8 cellular contexts compared by ENCODE assay signal in genomic region chr4:102734591-102735385, GRCh38.
DNase-seq lines count a peak whose midpoint lies in the region; ATAC-seq and TF ChIP-seq lines count a peak whose summit lies in the region.

No MANE protein-coding gene starts in this region.

- POLR2A ChIA-PET in HEK293T (lab: Yijun Ruan, JAX), result interaction anchor here (1.0 to 2.6 kb wide), 2 partner anchors 26 to 134 kb away, joined by 3 to 11 read pairs; partner anchors contain the start of genes CISD2 and MANBA

- ATAC-seq in HG02571 (IDR thresholded peaks at IDR 0.05; ENCODE audit: unreplicated experiment), result peak; percentile 100

- DNase-seq in SKM-1 treated with dmso at 0.1 percent for 144 hours (lab: John Stamatoyannopoulos, UW; ENCODE audit: unreplicated experiment) (peak; percentile 81), SKM-1 (lab: John Stamatoyannopoulos, UW; ENCODE audit: unreplicated experiment) (no peak), MV-4-11 (lab: John Stamatoyannopoulos, UW) (peak; percentile 95), glomerular visceral epithelial cell (ENCODE audit: extremely low spot score) (peak; percentile 16), HEK293T (ENCODE audit: extremely low spot score) (no peak), HPDE6-E6E7 (ENCODE audit: extremely low spot score) (no peak)
- no peak for DNase-seq in stimulated activated CD4-positive, alpha-beta T cell treated with anti-CD3 and anti-CD28 coated beads, Interleukin-4, amount 100 ng/mL, for 24 hours

- CTCF ChIA-PET in HEK293T (lab: Yijun Ruan, JAX), result interaction anchor here (0.6 kb wide), 1 partner anchor 27 kb away, joined by 3 read pairs; no protein-coding TSS in a partner anchor

TF ChIP-seq in HEK293T, 16 proteins besides CTCF, POLR2A, EP300 and RAD21:
- TF ChIP-seq SUZ12 (IDR thresholded peaks at IDR 0.05) (no peak), LEF1 (IDR thresholded peaks at IDR 0.05; ENCODE audit: borderline replicate concordance) (no peak), ELF4 (IDR thresholded peaks at IDR 0.05) (no peak), HDGF (IDR thresholded peaks at IDR 0.05; ENCODE audit: borderline replicate concordance) (no peak), CTBP1 (IDR thresholded peaks at IDR 0.05; ENCODE audit: borderline replicate concordance) (no peak), L3MBTL2 (conservative IDR thresholded peaks at IDR 0.05) (no peak), ARNT (IDR thresholded peaks at IDR 0.05) (no peak), SP1 (IDR thresholded peaks at IDR 0.05) (no peak), BHLHE40 (IDR thresholded peaks at IDR 0.05; ENCODE audit: borderline replicate concordance) (no peak), PKNOX1 (IDR thresholded peaks at IDR 0.05) (no peak), FOXA1 (IDR thresholded peaks at IDR 0.05) (no peak), FOXK2 (IDR thresholded peaks at IDR 0.05) (no peak)

Comparison
In these comparisons a context has a peak if more than half of its experiments do, and no peak if none do; other contexts are left out.
1. DNase-seq: peak in SKM-1 treated with dmso at 0.1 percent for 144 hours (single experiment), MV-4-11 (single experiment) and glomerular visceral epithelial cell (single experiment); none in SKM-1 (single experiment), HEK293T (single experiment), HPDE6-E6E7 (single experiment) and stimulated activated CD4-positive, alpha-beta T cell treated with anti-CD3 and anti-CD28 coated beads, Interleukin-4, amount 100 ng/mL, for 24 hours (single experiment).